Comparison of ENCODE assay signal across 21 cellular contexts in genomic region chr18:41719808-41720207, GRCh38.
"Had no signal": no experiment of that assay in that cellular context is flagged by ENCODE, and none has a peak within 500 bp of the region (broad histone marks: within the 10 kb centered on the region; RNA-seq: fewer than 3 reads in every experiment).

No MANE protein-coding gene starts in this region.

- H2AFZ ChIP-seq: neural progenitor cell had no signal

- H3K27me3 Mint-ChIP-seq: natural killer cell treated with Interleukin-12 subunit alpha and Interleukin-12 subunit beta and Interleukin-15 and Interleukin-18, amount 100 ng/mL, for 72 hours had no signal

- ATAC-seq: esophagus mucosa; gastroesophageal sphincter; left colon; natural killer cell treated with Interleukin-12 subunit alpha and Interleukin-12 subunit beta and Interleukin-15 and Interleukin-18, amount 100 ng/mL, for 72 hours; right cardiac atrium had no signal

- H3K27ac Mint-ChIP-seq: endodermal cell; mesothelial cell of epicardium; natural killer cell treated with Interleukin-12 subunit alpha and Interleukin-12 subunit beta and Interleukin-15 and Interleukin-18, amount 100 ng/mL, for 72 hours; neural progenitor cell had no signal

- H3K36me3 ChIP-seq: gastroesophageal sphincter, neural progenitor cell, ovary, stomach, thoracic aorta, transverse colon had no signal

- H3K27ac ChIP-seq: coronary artery, gastroesophageal sphincter, neural progenitor cell, ovary, stomach, thoracic aorta, transverse colon had no signal

- H3K9me3 ChIP-seq: gastroesophageal sphincter, ovary, stomach, thoracic aorta, transverse colon had no signal

- H3K4me3 ChIP-seq: coronary artery, gastroesophageal sphincter, neural progenitor cell, ovary, stomach, thoracic aorta, transverse colon had no signal

- H3K4me1 ChIP-seq: gastroesophageal sphincter, stomach, transverse colon had no signal

- FAIRE-seq: small intestine had no signal

- H3K9me3 Mint-ChIP-seq: endodermal cell, mesothelial cell of epicardium, neural progenitor cell had no signal

- H3K9ac ChIP-seq: neural progenitor cell had no signal

- H3K36me3 Mint-ChIP-seq: mesothelial cell of epicardium; natural killer cell treated with Interleukin-12 subunit alpha and Interleukin-12 subunit beta and Interleukin-15 and Interleukin-18, amount 100 ng/mL, for 72 hours; neural progenitor cell had no signal

- H3K27me3 ChIP-seq: neural progenitor cell, ovary, stomach, transverse colon had no signal

- H3K4me2 ChIP-seq: neural progenitor cell had no signal

- DNase-seq: effector CD4-positive, alpha-beta T cell; endodermal cell; foreskin fibroblast; glutamatergic neuron; left colon; nucleus accumbens; ovary; right cardiac atrium; small intestine; stimulated activated CD4-positive, alpha-beta T cell treated with anti-CD3 and anti-CD28 coated beads, Interleukin-12 subunit alpha, Interleukin-12 subunit beta, amount 100 ng/mL, for 4 hours; stimulated activated naive CD4-positive, alpha-beta T cell; stomach; substantia nigra; transverse colon had no signal

- H3K4me3 Mint-ChIP-seq: endodermal cell; mesothelial cell of epicardium; natural killer cell treated with Interleukin-12 subunit alpha and Interleukin-12 subunit beta and Interleukin-15 and Interleukin-18, amount 100 ng/mL, for 72 hours; neural progenitor cell had no signal
